3 cellular contexts compared by ENCODE assay signal in the genomic region with DNA sequence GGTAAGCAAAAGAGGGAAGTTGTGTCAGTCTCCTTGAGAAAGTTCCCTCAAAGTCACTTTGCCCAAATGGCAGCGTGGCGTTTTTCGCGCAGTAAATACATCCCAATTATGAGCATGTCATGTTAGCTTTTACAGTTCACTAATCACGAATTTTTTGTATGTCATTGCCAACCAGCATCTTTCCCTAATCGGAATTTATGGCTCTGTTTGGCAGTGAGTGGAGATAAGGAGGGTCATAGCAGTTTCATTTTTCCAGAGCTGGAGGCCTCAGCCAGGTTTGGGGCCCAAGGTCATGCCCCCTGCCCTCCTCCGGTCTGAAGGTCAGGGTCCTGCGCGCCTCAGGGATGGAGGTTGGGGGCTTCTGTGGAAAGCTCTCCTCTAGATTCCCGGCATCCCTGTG.
A peak's percentile ranks its signal among the peaks of the same experiment; 100 is the strongest.
TF ChIP-seq lines count a peak whose summit lies in the region.

No MANE protein-coding gene starts in this region.

TF ChIP-seq in SK-N-SH, 30 proteins besides CTCF, POLR2A, EP300 and RAD21:
- no peak for TF ChIP-seq SMC3 (IDR thresholded peaks at IDR 0.05; ENCODE audit: low read depth, low read length)
- no peak for TF ChIP-seq YY1 (IDR thresholded peaks at IDR 0.05; ENCODE audit: low read depth)
- no peak for TF ChIP-seq NRF1 (IDR thresholded peaks at IDR 0.05; ENCODE audit: low read depth, low read length)
- no peak for TF ChIP-seq RXRA (IDR thresholded peaks at IDR 0.05; ENCODE audit: borderline replicate concordance, low read depth)
- TF ChIP-seq NFIC (IDR thresholded peaks at IDR 0.05; ENCODE audit: borderline replicate concordance) = no peak
- TF ChIP-seq TAF1 (IDR thresholded peaks at IDR 0.05; ENCODE audit: borderline replicate concordance, low read depth, low read length) = no peak
- 0 out of 2 replicates have a peak, but pooled peaks have one; percentile 7 for TF ChIP-seq RCOR1 (IDR thresholded peaks at IDR 0.05; ENCODE audit: low read length)
- TF ChIP-seq EZH2phosphoT487 (IDR thresholded peaks at IDR 0.05; ENCODE audit: borderline replicate concordance, low read depth) = no peak
TF ChIP-seq in SK-N-SH: peak in this region for 1.

TF ChIP-seq in SK-N-SH treated with all-trans-retinoic acid at 6 μM for 48 hours, 23 proteins besides CTCF, POLR2A, EP300 and RAD21:
- no peak for TF ChIP-seq ZFP30 (CRISPR knock-in tag; IDR thresholded peaks at IDR 0.05)
- no peak for TF ChIP-seq ZNF70 (CRISPR knock-in tag; IDR thresholded peaks at IDR 0.05)
- TF ChIP-seq OSR1 (CRISPR knock-in tag; IDR thresholded peaks at IDR 0.05) = no peak
- TF ChIP-seq TOX (CRISPR knock-in tag; IDR thresholded peaks at IDR 0.05; ENCODE audit: borderline replicate concordance) = no peak
- TF ChIP-seq PPARA (CRISPR knock-in tag; IDR thresholded peaks at IDR 0.05; ENCODE audit: borderline replicate concordance) = no peak
TF ChIP-seq in SK-N-SH treated with all-trans-retinoic acid at 6 μM for 48 hours: peak in this region for 0.

TF ChIP-seq in K562, 482 proteins besides CTCF, POLR2A, EP300 and RAD21:
- no peak for TF ChIP-seq PRMT5 (CRISPR knock-in tag; IDR thresholded peaks at IDR 0.05)
- TF ChIP-seq, protein P1, sequence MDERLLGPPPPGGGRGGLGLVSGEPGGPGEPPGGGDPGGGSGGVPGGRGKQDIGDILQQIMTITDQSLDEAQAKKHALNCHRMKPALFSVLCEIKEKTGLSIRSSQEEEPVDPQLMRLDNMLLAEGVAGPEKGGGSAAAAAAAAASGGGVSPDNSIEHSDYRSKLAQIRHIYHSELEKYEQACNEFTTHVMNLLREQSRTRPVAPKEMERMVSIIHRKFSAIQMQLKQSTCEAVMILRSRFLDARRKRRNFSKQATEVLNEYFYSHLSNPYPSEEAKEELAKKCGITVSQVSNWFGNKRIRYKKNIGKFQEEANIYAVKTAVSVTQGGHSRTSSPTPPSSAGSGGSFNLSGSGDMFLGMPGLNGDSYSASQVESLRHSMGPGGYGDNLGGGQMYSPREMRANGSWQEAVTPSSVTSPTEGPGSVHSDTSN (CRISPR knock-in tag; IDR thresholded peaks at IDR 0.05; ENCODE audit: low read depth) = no peak
- TF ChIP-seq, protein P1 (tag; conservative IDR thresholded peaks at IDR 0.05; ENCODE audit: low read depth) = 0 out of 2 replicates have a peak, but pooled peaks have one; percentile 15
- TF ChIP-seq MAFK (IDR thresholded peaks at IDR 0.05; ENCODE audit: low read length) = no peak
- TF ChIP-seq MEIS2 (IDR thresholded peaks at IDR 0.05; ENCODE audit: partially characterized antibody) = peak; percentile 44
- TF ChIP-seq ZNF311 (CRISPR knock-in tag; IDR thresholded peaks at IDR 0.05) = no peak
- no peak for TF ChIP-seq GATA2 (CRISPR knock-in tag; IDR thresholded peaks at IDR 0.05)
- TF ChIP-seq, protein P2, sequence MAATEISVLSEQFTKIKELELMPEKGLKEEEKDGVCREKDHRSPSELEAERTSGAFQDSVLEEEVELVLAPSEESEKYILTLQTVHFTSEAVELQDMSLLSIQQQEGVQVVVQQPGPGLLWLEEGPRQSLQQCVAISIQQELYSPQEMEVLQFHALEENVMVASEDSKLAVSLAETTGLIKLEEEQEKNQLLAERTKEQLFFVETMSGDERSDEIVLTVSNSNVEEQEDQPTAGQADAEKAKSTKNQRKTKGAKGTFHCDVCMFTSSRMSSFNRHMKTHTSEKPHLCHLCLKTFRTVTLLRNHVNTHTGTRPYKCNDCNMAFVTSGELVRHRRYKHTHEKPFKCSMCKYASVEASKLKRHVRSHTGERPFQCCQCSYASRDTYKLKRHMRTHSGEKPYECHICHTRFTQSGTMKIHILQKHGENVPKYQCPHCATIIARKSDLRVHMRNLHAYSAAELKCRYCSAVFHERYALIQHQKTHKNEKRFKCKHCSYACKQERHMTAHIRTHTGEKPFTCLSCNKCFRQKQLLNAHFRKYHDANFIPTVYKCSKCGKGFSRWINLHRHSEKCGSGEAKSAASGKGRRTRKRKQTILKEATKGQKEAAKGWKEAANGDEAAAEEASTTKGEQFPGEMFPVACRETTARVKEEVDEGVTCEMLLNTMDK (IDR thresholded peaks at IDR 0.05; ENCODE audit: borderline replicate concordance, insufficient read depth, low read depth, low read length, poor library complexity, severe bottlenecking) = no peak
- no peak for TF ChIP-seq CHD1 (IDR thresholded peaks at IDR 0.05; ENCODE audit: low read length)
- no peak for TF ChIP-seq MEF2D (tag; conservative IDR thresholded peaks at IDR 0.05; ENCODE audit: low read depth)
- TF ChIP-seq, protein P3, sequence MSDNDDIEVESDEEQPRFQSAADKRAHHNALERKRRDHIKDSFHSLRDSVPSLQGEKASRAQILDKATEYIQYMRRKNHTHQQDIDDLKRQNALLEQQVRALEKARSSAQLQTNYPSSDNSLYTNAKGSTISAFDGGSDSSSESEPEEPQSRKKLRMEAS (CRISPR knock-in tag; IDR thresholded peaks at IDR 0.05) = no peak
